In genomic region chr14:95903616-95904107, GRCh38 we compare ENCODE assay signal across 29 cellular contexts. TPM values are rescaled to one million over a fixed set of nuclear protein-coding genes. Genes with fewer than 3 reads are reported as not detected.
"Had no signal": no experiment of that assay in that cellular context is flagged by ENCODE, and none has a peak within 500 bp of the region (broad histone marks: within the 10 kb centered on the region; RNA-seq: fewer than 3 reads in every experiment).

No MANE protein-coding gene starts in this region.

- H3K4me3 ChIP-seq: esophagus squamous epithelium, left ventricle myocardium inferior, mucosa of descending colon, right lobe of liver, testis had no signal

- H3K9me3 ChIP-seq: esophagus squamous epithelium, mucosa of descending colon, neutrophil, right lobe of liver, testis had no signal

- H3K27me3 ChIP-seq: neutrophil, right lobe of liver, testis had no signal

- H3K27ac ChIP-seq: epithelial cell of prostate, esophagus squamous epithelium, left ventricle myocardium inferior, neutrophil, right lobe of liver, testis, VCaP had no signal

- H3K36me3 ChIP-seq: esophagus squamous epithelium, left ventricle myocardium inferior, neutrophil, right lobe of liver had no signal

- ATAC-seq: activated T-cell treated with anti-CD3 and anti-CD28 coated beads, Interleukin-2, amount 50 U/mL, for 72 hours; mucosa of descending colon; right lobe of liver; stimulated activated naive CD8-positive, alpha-beta T cell treated with anti-CD3 and anti-CD28 coated beads, Interleukin-15, Interleukin-2, amounts not matched to agents 100 U/mL and 50 U/mL, for 24 hours had no signal

- DNase-seq: activated CD4-positive, alpha-beta T cell treated with anti-CD3 and anti-CD28 coated beads for 4 hours; activated CD4-positive, alpha-beta T cell treated with anti-CD3 and anti-CD28 coated beads, Interleukin-2, amount 50 U/mL, for 4 hours; activated naive CD4-positive, alpha-beta T cell; activated T-cell treated with anti-CD3 and anti-CD28 coated beads for 4 hours; activated T-cell treated with anti-CD3 and anti-CD28 coated beads, Interleukin-2, amount 50 U/mL, for 72 hours; anterior cingulate cortex; dermis blood vessel endothelial cell; effector CD4-positive, alpha-beta T cell; esophagus squamous epithelium; foreskin melanocyte; islet precursor cell; left ventricle myocardium inferior; mucosa of descending colon; nephron progenitor cell; right lobe of liver; stimulated activated CD4-positive, alpha-beta T cell treated with anti-CD3 and anti-CD28 coated beads, Interleukin-2, amount 100 ng/mL, for 48 hours; stimulated activated naive CD8-positive, alpha-beta T cell treated with anti-CD3 and anti-CD28 coated beads, Interleukin-15, Interleukin-2, amounts not matched to agents 100 U/mL and 50 U/mL, for 24 hours; T-helper 9 cell; testis; trophoblast cell had no signal

- H3K4me1 ChIP-seq: esophagus squamous epithelium, left ventricle myocardium inferior, right lobe of liver, testis had no signal

RNA-seq across cellular contexts. Expression of gene TUNAR, which starts 27.0 kb away (rescaled TPM):
- total RNA-seq: activated T-cell treated with anti-CD3 and anti-CD28 coated beads, Interleukin-2, amount 50 U/mL, for 72 hours; bronchial epithelial cell; dermis blood vessel endothelial cell; esophagus squamous epithelium; left ventricle myocardium inferior; lung microvascular endothelial cell; mesenteric fat pad; mucosa of descending colon; myocyte; posterior vena cava; right lobe of liver; skeletal muscle tissue had no signal
